12 cellular contexts compared by ENCODE assay signal in genomic region chr20:19275630-19276071, GRCh38.
A peak's percentile ranks its signal among the peaks of the same experiment; 100 is the strongest.
DNase-seq lines count a peak whose midpoint lies in the region; ATAC-seq and TF ChIP-seq lines count a peak whose summit lies in the region.
"Had no signal": no experiment of that assay in that cellular context is flagged by ENCODE, and none has a peak within 500 bp of the region (broad histone marks: within the 10 kb centered on the region; RNA-seq: fewer than 3 reads in every experiment).

No MANE protein-coding gene starts in this region.

- ATAC-seq in upper lobe of right lung = peak; percentile 79
- ATAC-seq in activated CD8-positive, alpha-beta memory T cell treated with anti-CD3 and anti-CD28 coated beads, Interleukin-2, amount 10 ng/mL, durations not matched to agents 7 days and 5 days = no peak
- ATAC-seq: activated naive CD8-positive, alpha-beta T cell treated with anti-CD3 and anti-CD28 coated beads, Interleukin-2, amount 50 U/mL, for 24 hours; GM12878 had no signal

- H3K36me3 ChIP-seq in duodenal mucosa (ENCODE audit: control insufficient read depth in 1 of 2, insufficient read depth in 2 of 2, low read length in 2 of 2) (no peaks in the 10 kb centered on the region), upper lobe of right lung (no peaks in the 10 kb centered on the region)

- no peaks in the 10 kb centered on the region for H3K9me3 Mint-ChIP-seq in activated CD8-positive, alpha-beta memory T cell treated with anti-CD3 and anti-CD28 coated beads, Interleukin-2, amount 10 ng/mL, durations not matched to agents 7 days and 5 days (ENCODE audit: low read depth)
- H3K9me3 Mint-ChIP-seq: activated naive CD8-positive, alpha-beta T cell treated with anti-CD3 and anti-CD28 coated beads, Interleukin-2, amount 50 U/mL, for 24 hours had no signal

- no peak overlapping the region for H3K9ac ChIP-seq in duodenal mucosa (ENCODE audit: low read depth in 1 of 2, low read length in 2 of 2)

- DNase-seq in DMS 273 (lab: John Stamatoyannopoulos, UW; ENCODE audit: unreplicated experiment) = peak; percentile 26
- no peak for DNase-seq in DMS 273 treated with DMSO at 0.1 percent for 48 hours (lab: John Stamatoyannopoulos, UW)
- peak; percentile 68 for DNase-seq in medulla oblongata (ENCODE audit: extremely low spot score)
- peak; percentile 70 for DNase-seq in upper lobe of right lung
- no peak for DNase-seq in activated CD8-positive, alpha-beta memory T cell treated with anti-CD3 and anti-CD28 coated beads, Interleukin-2, amount 10 ng/mL, durations not matched to agents 7 days and 5 days
- DNase-seq in cerebellar nuclear complex (lab: John Stamatoyannopoulos, UW) = no peak
- no peak for DNase-seq in AG20443 (ENCODE audit: low spot score)
- DNase-seq: activated naive CD8-positive, alpha-beta T cell treated with anti-CD3 and anti-CD28 coated beads, Interleukin-2, amount 50 U/mL, for 24 hours; NCI-H187 treated with DMSO at 0.1 percent for 48 hours had no signal

- H3K27me3 ChIP-seq in duodenal mucosa (ENCODE audit: control insufficient read depth in 1 of 2, insufficient read depth in 2 of 2, low read length in 2 of 2) (no peaks in the 10 kb centered on the region), upper lobe of right lung (no peaks in the 10 kb centered on the region)

- no peak overlapping the region for H3K27ac ChIP-seq in duodenal mucosa (ENCODE audit: low read depth, low read length)
- peak overlapping the region; percentile 58 for H3K27ac ChIP-seq in upper lobe of right lung
- H3K27ac ChIP-seq: 22Rv1 had no signal

- no peak overlapping the region for H3K4me3 Mint-ChIP-seq in activated CD8-positive, alpha-beta memory T cell treated with anti-CD3 and anti-CD28 coated beads, Interleukin-2, amount 10 ng/mL, durations not matched to agents 7 days and 5 days
- H3K4me3 Mint-ChIP-seq: activated naive CD8-positive, alpha-beta T cell treated with anti-CD3 and anti-CD28 coated beads, Interleukin-2, amount 50 U/mL, for 24 hours had no signal

- no peak overlapping the region for H3K27ac Mint-ChIP-seq in activated CD8-positive, alpha-beta memory T cell treated with anti-CD3 and anti-CD28 coated beads, Interleukin-2, amount 10 ng/mL, durations not matched to agents 7 days and 5 days
- H3K27ac Mint-ChIP-seq: activated naive CD8-positive, alpha-beta T cell treated with anti-CD3 and anti-CD28 coated beads, Interleukin-2, amount 50 U/mL, for 24 hours had no signal

- H3K36me3 Mint-ChIP-seq in activated CD8-positive, alpha-beta memory T cell treated with anti-CD3 and anti-CD28 coated beads, Interleukin-2, amount 10 ng/mL, durations not matched to agents 7 days and 5 days = no peaks in the 10 kb centered on the region

- intact Hi-C loops in upper lobe of right lung (cut with DNase I) = no loop called here

- no peaks in the 10 kb centered on the region for H3K9me3 ChIP-seq in duodenal mucosa (ENCODE audit: control insufficient read depth in 1 of 2, low read length in 2 of 2)
- no peaks in the 10 kb centered on the region for H3K9me3 ChIP-seq in upper lobe of right lung

- H3K4me3 ChIP-seq in duodenal mucosa (ENCODE audit: low read depth in 1 of 2, low read length in 2 of 2) (peak overlapping the region; percentile 29 to 32), upper lobe of right lung (no peak overlapping the region)
- H3K4me3 ChIP-seq: GM12878 had no signal

- H3K4me1 ChIP-seq in duodenal mucosa (ENCODE audit: control insufficient read depth in 1 of 2, insufficient read depth in 2 of 2, low read length in 2 of 2) = peaks cover 19 to 21% of the 10 kb centered on the region in 2 donors
- peaks cover 13% of the 10 kb centered on the region for H3K4me1 ChIP-seq in upper lobe of right lung

- TF ChIP-seq CTCF in upper lobe of right lung (IDR thresholded peaks at IDR 0.05) = no peak

- H3K4me1 Mint-ChIP-seq in activated CD8-positive, alpha-beta memory T cell treated with anti-CD3 and anti-CD28 coated beads, Interleukin-2, amount 10 ng/mL, durations not matched to agents 7 days and 5 days = no peaks in the 10 kb centered on the region
- H3K4me1 Mint-ChIP-seq: activated naive CD8-positive, alpha-beta T cell treated with anti-CD3 and anti-CD28 coated beads, Interleukin-2, amount 50 U/mL, for 24 hours had no signal

- H3K27me3 Mint-ChIP-seq in activated CD8-positive, alpha-beta memory T cell treated with anti-CD3 and anti-CD28 coated beads, Interleukin-2, amount 10 ng/mL, durations not matched to agents 7 days and 5 days = no peaks in the 10 kb centered on the region
- H3K27me3 Mint-ChIP-seq: activated naive CD8-positive, alpha-beta T cell treated with anti-CD3 and anti-CD28 coated beads, Interleukin-2, amount 50 U/mL, for 24 hours had no signal

- CTCF ChIA-PET in activated CD8-positive, alpha-beta memory T cell treated with anti-CD3 and anti-CD28 coated beads, Interleukin-2, amount 10 ng/mL, durations not matched to agents 7 days and 5 days (lab: Charles Lee) = no interaction called here

Comparison
In these comparisons a context has a peak if more than half of its experiments do, and no peak if none do; other contexts are left out.
1. DNase-seq: peak in DMS 273 (single experiment), medulla oblongata (single experiment) and upper lobe of right lung (single experiment); none in DMS 273 treated with DMSO at 0.1 percent for 48 hours (single experiment), activated CD8-positive, alpha-beta memory T cell treated with anti-CD3 and anti-CD28 coated beads, Interleukin-2, amount 10 ng/mL, durations not matched to agents 7 days and 5 days (single experiment), cerebellar nuclear complex (0 of 2) and AG20443 (single experiment).